13 cellular contexts compared by ENCODE assay signal in the genomic region with DNA sequence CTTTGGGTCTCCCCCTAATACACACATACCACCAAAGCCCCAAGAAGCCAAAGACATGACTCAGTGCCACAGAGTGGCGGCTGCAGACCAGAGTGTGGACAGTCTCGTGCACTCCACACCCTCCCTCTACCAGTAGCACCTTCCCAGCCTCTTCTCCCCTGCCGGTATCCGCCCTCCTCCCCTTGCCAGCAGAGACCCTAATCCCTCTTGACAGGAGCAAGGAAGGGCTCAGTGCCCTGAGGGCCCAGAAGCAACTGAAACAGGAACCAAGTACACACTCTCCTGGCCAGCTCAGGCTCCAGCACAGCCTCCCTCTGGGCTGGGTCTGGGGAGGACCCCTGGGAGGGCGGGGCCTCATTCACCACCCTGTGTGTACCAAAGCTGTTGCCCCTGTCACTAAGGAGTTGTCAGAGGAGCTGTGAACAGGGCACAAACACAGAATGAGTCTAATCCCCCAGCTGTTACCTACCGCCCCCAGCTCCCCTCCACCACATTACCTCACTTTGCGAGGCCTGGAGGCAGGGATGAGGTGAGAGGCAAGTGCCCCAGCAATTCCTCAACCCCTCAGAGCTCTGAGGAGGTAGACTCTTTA. TPM values are rescaled to one million over a fixed set of nuclear protein-coding genes. Genes with fewer than 3 reads are reported as not detected.
DNase-seq lines count a peak whose midpoint lies in the region; ATAC-seq and TF ChIP-seq lines count a peak whose summit lies in the region.
"Had no signal": no experiment of that assay in that cellular context is flagged by ENCODE, and none has a peak within 500 bp of the region (broad histone marks: within the 10 kb centered on the region; RNA-seq: fewer than 3 reads in every experiment).

No MANE protein-coding gene starts in this region.

- ATAC-seq in T-helper 17 cell (no peak), GM21529 (IDR thresholded peaks at IDR 0.05; ENCODE audit: unreplicated experiment) (no peak)
- ATAC-seq: stimulated activated naive CD8-positive, alpha-beta T cell treated with anti-CD3 and anti-CD28 coated beads, Interleukin-15, amount 100 ng/mL, for 72 hours had no signal

- H3K36me3 ChIP-seq in left ventricle myocardium inferior (peaks cover 32% of the 10 kb centered on the region), sigmoid colon (peaks cover 4 to 76% (median 20%) of the 10 kb centered on the region in 4 donors)

- WGBS in sigmoid colon, 2 donors, result 87 to 91% methylated on average over 7 of the region's 7 CpGs

- POLR2A ChIA-PET in activated CD4-positive, alpha-beta memory T cell treated with anti-CD3 and anti-CD28 coated beads, Interleukin-2, amount 10 ng/mL, durations not matched to agents 7 days and 5 days (lab: Charles Lee), result interaction anchor here (1.7 kb wide), 1 partner anchor 32 kb away, joined by 5 read pairs; the partner anchor contains the start of gene SOAT2

- H3K27ac Mint-ChIP-seq in T-helper 17 cell, result peak overlapping the region; percentile 66
- no peak overlapping the region for H3K27ac Mint-ChIP-seq in activated CD4-positive, alpha-beta memory T cell treated with anti-CD3 and anti-CD28 coated beads, Interleukin-2, amount 10 ng/mL, durations not matched to agents 7 days and 5 days
- H3K27ac Mint-ChIP-seq: activated CD4-positive, alpha-beta memory T cell treated with anti-CD3 and anti-CD28 coated beads for 36 hours had no signal

- H3K27ac ChIP-seq in left ventricle myocardium inferior (replicated peaks) (peak overlapping the region; percentile 100), sigmoid colon (peak overlapping the region; percentile 62 to 83 (median 71))

- TF ChIP-seq EP300 in sigmoid colon (IDR thresholded peaks at IDR 0.05), result no peak

- H3K36me3 Mint-ChIP-seq in T-helper 17 cell (ENCODE audit: low read depth), result peaks cover 5% of the 10 kb centered on the region
- H3K36me3 Mint-ChIP-seq in activated CD4-positive, alpha-beta memory T cell treated with anti-CD3 and anti-CD28 coated beads, Interleukin-2, amount 10 ng/mL, durations not matched to agents 7 days and 5 days (ENCODE audit: low read depth), result peaks cover 52% of the 10 kb centered on the region

- no peak overlapping the region for H3K4me3 Mint-ChIP-seq in T-helper 17 cell
- no peak overlapping the region for H3K4me3 Mint-ChIP-seq in activated CD4-positive, alpha-beta memory T cell treated with anti-CD3 and anti-CD28 coated beads, Interleukin-2, amount 10 ng/mL, durations not matched to agents 7 days and 5 days
- H3K4me3 Mint-ChIP-seq: activated CD4-positive, alpha-beta memory T cell treated with anti-CD3 and anti-CD28 coated beads for 36 hours; stimulated activated naive CD8-positive, alpha-beta T cell treated with anti-CD3 and anti-CD28 coated beads, Interleukin-15, amount 100 ng/mL, for 72 hours had no signal

- peaks cover 90% of the 10 kb centered on the region for H3K4me1 ChIP-seq in left ventricle myocardium inferior
- H3K4me1 ChIP-seq in sigmoid colon, result peaks cover 0 to 65% (median 52%) of the 10 kb centered on the region in 4 donors

- peaks cover 31% of the 10 kb centered on the region for H3K4me1 Mint-ChIP-seq in T-helper 17 cell
- H3K4me1 Mint-ChIP-seq in activated CD4-positive, alpha-beta memory T cell treated with anti-CD3 and anti-CD28 coated beads, Interleukin-2, amount 10 ng/mL, durations not matched to agents 7 days and 5 days, result peaks cover 11% of the 10 kb centered on the region

- H3K27me3 Mint-ChIP-seq in T-helper 17 cell, result no peaks in the 10 kb centered on the region
- no peaks in the 10 kb centered on the region for H3K27me3 Mint-ChIP-seq in activated CD4-positive, alpha-beta memory T cell treated with anti-CD3 and anti-CD28 coated beads, Interleukin-2, amount 10 ng/mL, durations not matched to agents 7 days and 5 days
- H3K27me3 Mint-ChIP-seq: activated CD4-positive, alpha-beta memory T cell treated with anti-CD3 and anti-CD28 coated beads for 36 hours; CD4-positive, CD25-positive, alpha-beta regulatory T cell; stimulated activated naive CD8-positive, alpha-beta T cell treated with anti-CD3 and anti-CD28 coated beads, Interleukin-15, amount 100 ng/mL, for 72 hours had no signal

- CTCF ChIA-PET in activated CD4-positive, alpha-beta memory T cell treated with anti-CD3 and anti-CD28 coated beads, Interleukin-2, amount 10 ng/mL, durations not matched to agents 7 days and 5 days (lab: Charles Lee), result interaction anchor here (0.6 to 2.4 kb wide), 2 partner anchors 28 to 48 kb away, joined by 3 to 7 read pairs; no protein-coding TSS in a partner anchor

- DNase-seq in ELR (ENCODE audit: low read depth) (peak; percentile 36), T-helper 17 cell (no peak), left ventricle myocardium inferior (no peak), sigmoid colon (peak; percentile 61), NCI-H345 treated with DMSO at 0.1 percent for 48 hours (lab: John Stamatoyannopoulos, UW; ENCODE audit: unreplicated experiment) (no peak)
- no peak for DNase-seq in activated CD4-positive, alpha-beta memory T cell treated with anti-CD3 and anti-CD28 coated beads, Interleukin-2, amount 10 ng/mL, durations not matched to agents 7 days and 5 days
- no peak for DNase-seq in activated CD8-positive, alpha-beta memory T cell treated with anti-CD3 and anti-CD28 coated beads, Interleukin-2, amount 50 U/mL, for 48 hours
- DNase-seq: activated CD4-positive, alpha-beta memory T cell treated with anti-CD3 and anti-CD28 coated beads for 36 hours; amygdala; CD4-positive, CD25-positive, alpha-beta regulatory T cell; stimulated activated naive CD8-positive, alpha-beta T cell treated with anti-CD3 and anti-CD28 coated beads, Interleukin-15, amount 100 ng/mL, for 72 hours had no signal

- TF ChIP-seq POLR2A in sigmoid colon (IDR thresholded peaks at IDR 0.05), result no peak

- TF ChIP-seq CTCF in left ventricle myocardium inferior (IDR thresholded peaks at IDR 0.05; ENCODE audit: borderline replicate concordance) (no peak), sigmoid colon (IDR thresholded peaks at IDR 0.05) (no peak)

- H3K9me3 ChIP-seq in T-helper 17 cell (ENCODE audit: control insufficient read depth, low read length, poor library complexity, severe bottlenecking) (no peaks in the 10 kb centered on the region), left ventricle myocardium inferior (replicated peaks) (no peaks in the 10 kb centered on the region), sigmoid colon (no peaks in the 10 kb centered on the region)

- intact Hi-C loops in left ventricle myocardium inferior (cut with micrococcal nuclease), result no loop called here
- intact Hi-C loops in sigmoid colon (cut with DNase I), result no loop called here

- H3K27me3 ChIP-seq in left ventricle myocardium inferior (ENCODE audit: low read depth) (no peaks in the 10 kb centered on the region), sigmoid colon (no peaks in the 10 kb centered on the region)

- peak overlapping the region; percentile 38 for H3K4me3 ChIP-seq in left ventricle myocardium inferior
- no peak overlapping the region for H3K4me3 ChIP-seq in sigmoid colon

- no peaks in the 10 kb centered on the region for H3K9me3 Mint-ChIP-seq in activated CD4-positive, alpha-beta memory T cell treated with anti-CD3 and anti-CD28 coated beads, Interleukin-2, amount 10 ng/mL, durations not matched to agents 7 days and 5 days
- H3K9me3 Mint-ChIP-seq: activated CD4-positive, alpha-beta memory T cell treated with anti-CD3 and anti-CD28 coated beads for 36 hours; CD4-positive, CD25-positive, alpha-beta regulatory T cell; stimulated activated naive CD8-positive, alpha-beta T cell treated with anti-CD3 and anti-CD28 coated beads, Interleukin-15, amount 100 ng/mL, for 72 hours had no signal

RNA-seq across cellular contexts. Expression of gene SPRYD3, which starts 8.2 kb away (rescaled TPM):
- total RNA-seq in T-helper 17 cell (10 to 100 TPM; 23.1 to 29.6 TPM), left ventricle myocardium inferior (49.1 TPM), sigmoid colon (10 to 100 TPM; 31.9 to 41.4 (median 35.7) TPM)
- 10 to 100 TPM; 20.1 to 33.4 (median 27.0) TPM for polyA plus RNA-seq in sigmoid colon
- total RNA-seq in activated CD4-positive, alpha-beta memory T cell treated with anti-CD3 and anti-CD28 coated beads, Interleukin-2, amount 10 ng/mL, durations not matched to agents 7 days and 5 days, result 10 to 100 TPM; 31.2 to 31.3 TPM

RNA-seq across cellular contexts. Expression of gene TNS2, which starts 21.1 kb away (rescaled TPM):
- 1 to 10 TPM; 1.4 to 3.1 TPM for total RNA-seq in T-helper 17 cell
- 109 TPM for total RNA-seq in left ventricle myocardium inferior
- 100 to 1,000 TPM; 109 to 117 (median 113) TPM for total RNA-seq in sigmoid colon
- 10 to 100 TPM; 12.5 to 60.1 (median 47.4) TPM for polyA plus RNA-seq in sigmoid colon
- total RNA-seq in activated CD4-positive, alpha-beta memory T cell treated with anti-CD3 and anti-CD28 coated beads, Interleukin-2, amount 10 ng/mL, durations not matched to agents 7 days and 5 days, result under 1 TPM; 0.78 to 0.83 TPM

RNA-seq across cellular contexts. Expression of gene IGFBP6, which starts 26.5 kb away (rescaled TPM):
- total RNA-seq in T-helper 17 cell, result under 1 TPM in 1 of 2 donors, not detected in 1; 0.45 TPM
- total RNA-seq in left ventricle myocardium inferior, result 53.0 TPM
- total RNA-seq in sigmoid colon, result 100 to 1,000 TPM; 127 to 444 (median 384) TPM
- polyA plus RNA-seq in sigmoid colon, result 100 to 1,000 TPM in 1 of 3 donors, 10 to 100 TPM in 1, 1 to 10 TPM in 1; 3.0 to 133 (median 35.9) TPM
- 1 to 10 TPM in 1 of 2 experiments, under 1 TPM in 1; 0.38 to 1.2 TPM for total RNA-seq in activated CD4-positive, alpha-beta memory T cell treated with anti-CD3 and anti-CD28 coated beads, Interleukin-2, amount 10 ng/mL, durations not matched to agents 7 days and 5 days
- total RNA-seq: CD4-positive, CD25-positive, alpha-beta regulatory T cell had no signal

RNA-seq across cellular contexts. Expression of gene SOAT2, which starts 32.3 kb away (rescaled TPM):
- total RNA-seq in T-helper 17 cell (1 to 10 TPM in 1 of 2 donors, under 1 TPM in 1; 0.83 to 2.5 TPM), left ventricle myocardium inferior (not detected), sigmoid colon (under 1 TPM in 2 of 4 donors, not detected in 2; 0.41 to 0.55 TPM)
- under 1 TPM in 1 of 3 donors, not detected in 2; 0.09 TPM for polyA plus RNA-seq in sigmoid colon
- 1 to 10 TPM; 1.4 to 1.5 TPM for total RNA-seq in activated CD4-positive, alpha-beta memory T cell treated with anti-CD3 and anti-CD28 coated beads, Interleukin-2, amount 10 ng/mL, durations not matched to agents 7 days and 5 days
- total RNA-seq: NCI-H460 had no signal
- polyA plus RNA-seq: CD4-positive, CD25-positive, alpha-beta regulatory T cell had no signal

Comparison
In these comparisons a context has a peak if more than half of its experiments do, and no peak if none do; other contexts are left out.
1. DNase-seq: peak in ELR (single experiment) and sigmoid colon (single experiment); none in T-helper 17 cell (0 of 3), left ventricle myocardium inferior (single experiment), activated CD4-positive, alpha-beta memory T cell treated with anti-CD3 and anti-CD28 coated beads, Interleukin-2, amount 10 ng/mL, durations not matched to agents 7 days and 5 days (single experiment), NCI-H345 treated with DMSO at 0.1 percent for 48 hours (single experiment) and activated CD8-positive, alpha-beta memory T cell treated with anti-CD3 and anti-CD28 coated beads, Interleukin-2, amount 50 U/mL, for 48 hours (single experiment).
2. RNA of gene TNS2, which starts 21.1 kb away (total RNA-seq): 109 to 117 TPM in sigmoid colon and 109 TPM in left ventricle myocardium inferior (single experiment); 1.4 to 3.1 TPM in T-helper 17 cell and 0.78 to 0.83 TPM in activated CD4-positive, alpha-beta memory T cell treated with anti-CD3 and anti-CD28 coated beads, Interleukin-2, amount 10 ng/mL, durations not matched to agents 7 days and 5 days; every median in the first group is over 10 times any median in the second.
3. RNA of gene IGFBP6, which starts 26.5 kb away (total RNA-seq): 127 to 444 TPM in sigmoid colon and 53.0 TPM in left ventricle myocardium inferior (single experiment); 0.38 to 1.2 TPM in activated CD4-positive, alpha-beta memory T cell treated with anti-CD3 and anti-CD28 coated beads, Interleukin-2, amount 10 ng/mL, durations not matched to agents 7 days and 5 days and 0.45 TPM in T-helper 17 cell; every median in the first group is over 10 times any median in the second.